Comparison of ENCODE assay signal across 9 cellular contexts in genomic region chr14:68468437-68469207, GRCh38.
A peak's percentile ranks its signal among the peaks of the same experiment; 100 is the strongest.
DNase-seq lines count a peak whose midpoint lies in the region; ATAC-seq and TF ChIP-seq lines count a peak whose summit lies in the region.
"Had no signal": no experiment of that assay in that cellular context is flagged by ENCODE, and none has a peak within 500 bp of the region (broad histone marks: within the 10 kb centered on the region; RNA-seq: fewer than 3 reads in every experiment).

No MANE protein-coding gene starts in this region.

- no peaks in the 10 kb centered on the region for H3K79me2 ChIP-seq in OCI-LY7 (ENCODE audit: insufficient read depth, low read depth, low read length)

- H3K4me1 ChIP-seq in OCI-LY7 (ENCODE audit: insufficient read depth, low read length, poor library complexity, severe bottlenecking) = peaks cover 28% of the 10 kb centered on the region

- H3K4me2 ChIP-seq in OCI-LY7 (ENCODE audit: low read length) = no peak overlapping the region

- no TSS peak for BruUV-seq in OCI-LY7 (replicated peaks; lab: Mats Ljungman, UMichigan)

- H3K27me3 Mint-ChIP-seq in activated CD4-positive, alpha-beta T cell treated with anti-CD3 and anti-CD28 coated beads, Interleukin-2, amount 10 ng/mL, durations not matched to agents 7 days and 5 days = no peaks in the 10 kb centered on the region

- H3K36me3 Mint-ChIP-seq in activated CD4-positive, alpha-beta T cell treated with anti-CD3 and anti-CD28 coated beads, Interleukin-2, amount 10 ng/mL, durations not matched to agents 7 days and 5 days (ENCODE audit: low read depth) = no peaks in the 10 kb centered on the region

- H3K9me2 ChIP-seq in OCI-LY7 (ENCODE audit: insufficient read depth, low read length) = no peaks in the 10 kb centered on the region

- no peak for TF ChIP-seq CTCF in GM12865 (IDR thresholded peaks at IDR 0.05; ENCODE audit: insufficient read depth, low read depth, low read length, missing control alignments)
- no peak for TF ChIP-seq CTCF in fibroblast of mammary gland (conservative IDR thresholded peaks at IDR 0.05; ENCODE audit: control insufficient read depth, insufficient read depth, low read depth, low read length)
- TF ChIP-seq CTCF in OCI-LY7 (conservative IDR thresholded peaks at IDR 0.05; ENCODE audit: low read length) = no peak

- no peak overlapping the region for H2AFZ ChIP-seq in OCI-LY7 (ENCODE audit: low read length)

- intact Hi-C loops in OCI-LY7 (cut with micrococcal nuclease; ENCODE audit: unreplicated experiment) = no loop called here

- H4K20me1 ChIP-seq in OCI-LY7 (ENCODE audit: insufficient read depth, low read length) = no peaks in the 10 kb centered on the region

- DNase-seq in GM12865 (ENCODE audit: low read depth) (peak; percentile 59), fibroblast of mammary gland (ENCODE audit: low read depth) (peak; percentile 87), OCI-LY7 (ENCODE audit: low spot score) (no peak)
- peak; percentile 14 for DNase-seq in activated CD4-positive, alpha-beta T cell treated with anti-CD3 and anti-CD28 coated beads, Interleukin-2, amount 10 ng/mL, durations not matched to agents 7 days and 5 days
- DNase-seq in stimulated activated CD4-positive, alpha-beta T cell treated with anti-CD3 and anti-CD28 coated beads, Interleukin-2, amount 100 ng/mL, for 24 hours = peak; percentile 24 to 26
- DNase-seq: KBM-7 had no signal

- POLR2A ChIA-PET in activated CD4-positive, alpha-beta T cell treated with anti-CD3 and anti-CD28 coated beads, Interleukin-2, amount 10 ng/mL, durations not matched to agents 7 days and 5 days (lab: Charles Lee) = no interaction called here
- POLR2A ChIA-PET in OCI-LY7 (lab: Charles Lee) = interaction anchor here (0.6 kb wide), 2 partner anchors 9 to 298 kb away, joined by 3 to 6 read pairs; no protein-coding TSS in a partner anchor

- no peaks in the 10 kb centered on the region for H3K9me3 Mint-ChIP-seq in activated CD4-positive, alpha-beta T cell treated with anti-CD3 and anti-CD28 coated beads, Interleukin-2, amount 10 ng/mL, durations not matched to agents 7 days and 5 days

- no peaks in the 10 kb centered on the region for H3K36me3 ChIP-seq in OCI-LY7 (ENCODE audit: insufficient read depth, low read length)

- H3K4me3 ChIP-seq in GM12865 (ENCODE audit: low read depth, low read length) (no peak overlapping the region), fibroblast of mammary gland (ENCODE audit: control insufficient read depth, low read depth, low read length) (no peak overlapping the region), OCI-LY7 (ENCODE audit: low read depth, low read length, poor library complexity, severe bottlenecking) (no peak overlapping the region)

- ATAC-seq in GM18520 (IDR thresholded peaks at IDR 0.05; ENCODE audit: unreplicated experiment) (no peak), GM21515 (IDR thresholded peaks at IDR 0.05; ENCODE audit: unreplicated experiment) (no peak), HG02678 (IDR thresholded peaks at IDR 0.05; ENCODE audit: unreplicated experiment) (no peak)

- no peak overlapping the region for H3K27ac ChIP-seq in OCI-LY7 (ENCODE audit: low read depth, low read length, poor library complexity, severe bottlenecking)

- peak overlapping the region; percentile 7 for H3K27ac Mint-ChIP-seq in activated CD4-positive, alpha-beta T cell treated with anti-CD3 and anti-CD28 coated beads, Interleukin-2, amount 10 ng/mL, durations not matched to agents 7 days and 5 days

- H3K9me3 ChIP-seq in OCI-LY7 (ENCODE audit: low read length) = no peaks in the 10 kb centered on the region

- H3K4me1 Mint-ChIP-seq in activated CD4-positive, alpha-beta T cell treated with anti-CD3 and anti-CD28 coated beads, Interleukin-2, amount 10 ng/mL, durations not matched to agents 7 days and 5 days = peaks cover 17% of the 10 kb centered on the region

- CTCF ChIA-PET in activated CD4-positive, alpha-beta T cell treated with anti-CD3 and anti-CD28 coated beads, Interleukin-2, amount 10 ng/mL, durations not matched to agents 7 days and 5 days (lab: Charles Lee) = interaction anchor here (0.8 to 2.1 kb wide), 5 partner anchors 10 to 167 kb away, joined by 3 to 6 read pairs (median 3); no protein-coding TSS in a partner anchor
- CTCF ChIA-PET in OCI-LY7 (lab: Charles Lee; ENCODE audit: unreplicated experiment) = no interaction called here

- no peak overlapping the region for H3K4me3 Mint-ChIP-seq in activated CD4-positive, alpha-beta T cell treated with anti-CD3 and anti-CD28 coated beads, Interleukin-2, amount 10 ng/mL, durations not matched to agents 7 days and 5 days
